17 cellular contexts compared by ENCODE assay signal in the genomic region with DNA sequence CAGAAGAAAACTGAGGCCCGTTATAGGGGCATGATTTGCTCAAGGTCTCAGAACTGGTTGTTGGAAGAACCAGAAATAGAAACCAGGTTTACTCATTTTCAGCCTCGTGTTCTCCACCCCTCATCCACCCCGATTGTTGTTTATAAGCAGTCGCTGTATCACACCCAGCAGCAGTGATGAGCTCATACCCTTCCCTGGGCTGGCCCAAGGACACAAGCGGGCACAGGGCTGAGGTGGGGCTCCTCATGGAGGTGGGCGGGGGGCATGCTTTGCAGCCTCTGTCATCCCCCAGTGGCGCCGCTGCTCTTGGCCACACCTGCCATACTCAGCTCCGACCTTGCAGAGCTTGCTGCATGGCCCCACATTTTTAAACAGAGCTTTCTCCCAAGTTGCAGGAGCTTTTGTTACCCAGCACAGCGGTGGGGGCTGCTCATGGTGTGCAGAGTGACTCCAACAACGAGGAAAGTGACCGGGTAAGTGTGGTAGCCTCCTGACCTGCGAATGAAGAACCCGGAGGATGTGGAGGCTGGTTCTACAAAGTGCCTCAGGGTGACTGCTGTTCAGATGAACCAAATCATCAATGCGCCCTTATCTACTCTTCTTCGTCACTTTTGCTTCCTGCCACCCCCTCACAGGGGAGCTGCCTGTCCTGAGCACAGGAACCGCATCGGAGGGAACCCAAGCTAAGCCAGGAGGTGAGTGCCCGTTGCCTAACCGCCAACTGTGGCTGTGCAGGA. TPM values are rescaled to one million over a fixed set of nuclear protein-coding genes. Genes with fewer than 3 reads are reported as not detected.
DNase-seq lines count a peak whose midpoint lies in the region; ATAC-seq and TF ChIP-seq lines count a peak whose summit lies in the region.
"Had no signal": no experiment of that assay in that cellular context is flagged by ENCODE, and none has a peak within 500 bp of the region (broad histone marks: within the 10 kb centered on the region; RNA-seq: fewer than 3 reads in every experiment).

No MANE protein-coding gene starts in this region.

- no peaks in the 10 kb centered on the region for H3K9me3 ChIP-seq in PC-3 (ENCODE audit: low read length)
- H3K9me3 ChIP-seq: lower lobe of right lung, right atrium auricular region had no signal

- H3K9me3 Mint-ChIP-seq in GM23338, result no peaks in the 10 kb centered on the region; the same call in 2 of the 3 replicates
- no peaks in the 10 kb centered on the region for H3K9me3 Mint-ChIP-seq in activated T-cell treated with anti-CD3 and anti-CD28 coated beads, Interleukin-2, amount 50 U/mL, for 4 hours
- H3K9me3 Mint-ChIP-seq: activated naive CD4-positive, alpha-beta T cell treated with anti-CD3 and anti-CD28 coated beads, Interleukin-2, amount 50 U/mL, for 24 hours; nephron had no signal

- H3K4me3 Mint-ChIP-seq in GM23338, result no peak overlapping the region
- H3K4me3 Mint-ChIP-seq in activated T-cell treated with anti-CD3 and anti-CD28 coated beads, Interleukin-2, amount 50 U/mL, for 4 hours, result peak overlapping the region; percentile 72
- H3K4me3 Mint-ChIP-seq: activated naive CD4-positive, alpha-beta T cell treated with anti-CD3 and anti-CD28 coated beads, Interleukin-2, amount 50 U/mL, for 24 hours; nephron had no signal

- H3K4me1 Mint-ChIP-seq in GM23338, result peaks cover 13% of the 10 kb centered on the region
- H3K4me1 Mint-ChIP-seq in activated T-cell treated with anti-CD3 and anti-CD28 coated beads, Interleukin-2, amount 50 U/mL, for 4 hours (ENCODE audit: low read depth), result peaks cover 54% of the 10 kb centered on the region
- H3K4me1 Mint-ChIP-seq: nephron had no signal

- no peak for TF ChIP-seq CTCF in GM23338 (conservative IDR thresholded peaks at IDR 0.05; ENCODE audit: low read depth in 2 of 2)
- no peak for TF ChIP-seq CTCF in GM10248 (IDR thresholded peaks at IDR 0.05; ENCODE audit: control extremely low read depth, extremely low read depth, low read depth, missing control alignments)
- no peak for TF ChIP-seq CTCF in PC-3 (conservative IDR thresholded peaks at IDR 0.05; ENCODE audit: low read depth, low read length)

- CTCF ChIA-PET in GM10248 (lab: Yijun Ruan, JAX) (interaction anchor here (1.0 to 2.2 kb wide), 5 partner anchors 8 to 321 kb away, joined by 3 to 11 read pairs (median 3); no protein-coding TSS in a partner anchor), PC-3 (lab: Charles Lee) (no interaction called here)

- no peaks in the 10 kb centered on the region for H3K79me2 ChIP-seq in GM23338 (replicated peaks; ENCODE audit: insufficient read depth)
- H3K79me2 ChIP-seq in PC-3 (ENCODE audit: low read length), result no peaks in the 10 kb centered on the region

- no peak overlapping the region for H3K9ac ChIP-seq in PC-3 (ENCODE audit: low read length)
- H3K9ac ChIP-seq: BLaER1, KMS-11 had no signal

- intact Hi-C loops in PC-3 (cut with micrococcal nuclease), result no loop called here

- H2AFZ ChIP-seq in GM23338 (peak overlapping the region; percentile 32; the same call in 1 of the 2 replicates), PC-3 (ENCODE audit: low read length) (no peak overlapping the region)

- ATAC-seq in GM23338, result no peak
- ATAC-seq in activated T-cell treated with anti-CD3 and anti-CD28 coated beads, Interleukin-2, amount 50 U/mL, for 4 hours, result peak; percentile 76 to 82
- ATAC-seq in HG03097 (IDR thresholded peaks at IDR 0.05; ENCODE audit: low FRiP score, unreplicated experiment), result no peak
- ATAC-seq in PC-3, result no peak
- ATAC-seq: foreskin keratinocyte had no signal

- H3F3A ChIP-seq in GM23338 (replicated peaks; ENCODE audit: low read depth) (no peaks in the 10 kb centered on the region), PC-3 (ENCODE audit: low read length, unreplicated experiment) (no peaks in the 10 kb centered on the region)

- H4K20me1 ChIP-seq in GM23338 (replicated peaks; ENCODE audit: insufficient read depth), result no peaks in the 10 kb centered on the region
- no peaks in the 10 kb centered on the region for H4K20me1 ChIP-seq in PC-3 (ENCODE audit: low read length)
- H4K20me1 ChIP-seq: BLaER1 had no signal

- no peak for DNase-seq in GM23338 (ENCODE audit: low spot score)
- DNase-seq in SW480 (ENCODE audit: low spot score), result peak; percentile 42
- no peak for DNase-seq in activated T-cell treated with anti-CD3 and anti-CD28 coated beads, Interleukin-2, amount 50 U/mL, for 4 hours
- DNase-seq in stimulated activated CD4-positive, alpha-beta T cell treated with anti-CD3 and anti-CD28 coated beads, Interleukin-1b, Interleukin-23, amount 100 ng/mL, for 48 hours, result peak; percentile 45
- no peak for DNase-seq in GM10248 (ENCODE audit: extremely low spot score)
- no peak for DNase-seq in activated gamma-delta T cell treated with Interleukin-2 at 50 U/mL for 16 hours
- DNase-seq in PC-3, result no peak
- DNase-seq: foreskin keratinocyte, lower lobe of right lung, NCI-H774, stomach had no signal

- POLR2A ChIA-PET in GM10248 (lab: Yijun Ruan, JAX) (no interaction called here), PC-3 (lab: Charles Lee; ENCODE audit: unreplicated experiment) (no interaction called here)

- H3K4me3 ChIP-seq in GM23338 (no peak overlapping the region), PC-3 (ENCODE audit: low read length) (no peak overlapping the region)
- H3K4me3 ChIP-seq: BLaER1, lower lobe of right lung, right atrium auricular region, stomach had no signal

- no peaks in the 10 kb centered on the region for H3K27me3 Mint-ChIP-seq in GM23338 (ENCODE audit: insufficient read depth, low read depth, poor library complexity)
- peaks cover 3% of the 10 kb centered on the region for H3K27me3 Mint-ChIP-seq in activated T-cell treated with anti-CD3 and anti-CD28 coated beads, Interleukin-2, amount 50 U/mL, for 4 hours (ENCODE audit: low read depth)

- H3K4me1 ChIP-seq in GM23338 (ENCODE audit: insufficient read depth) (peaks cover 17% of the 10 kb centered on the region), PC-3 (ENCODE audit: insufficient read depth, low read length) (no peaks in the 10 kb centered on the region)
- H3K4me1 ChIP-seq: BLaER1, foreskin keratinocyte, lower lobe of right lung, right atrium auricular region, stomach had no signal

- no TSS peak for BruUV-seq in PC-3 (replicated peaks; lab: Mats Ljungman, UMichigan)

- H3K36me3 Mint-ChIP-seq in GM23338 (ENCODE audit: low read depth), result no peaks in the 10 kb centered on the region
- no peaks in the 10 kb centered on the region for H3K36me3 Mint-ChIP-seq in activated T-cell treated with anti-CD3 and anti-CD28 coated beads, Interleukin-2, amount 50 U/mL, for 4 hours (ENCODE audit: insufficient read depth)
- H3K36me3 Mint-ChIP-seq: activated naive CD4-positive, alpha-beta T cell treated with anti-CD3 and anti-CD28 coated beads, Interleukin-2, amount 50 U/mL, for 24 hours had no signal

- H3K9me2 ChIP-seq in GM23338 (ENCODE audit: insufficient read depth), result no peaks in the 10 kb centered on the region; the same call in 1 of the 2 replicates
- no peaks in the 10 kb centered on the region for H3K9me2 ChIP-seq in PC-3 (replicated peaks; ENCODE audit: low read length)

- H3K27ac ChIP-seq in GM23338 (ENCODE audit: low read depth) (no peak overlapping the region), PC-3 (ENCODE audit: low read length) (no peak overlapping the region)
- H3K27ac ChIP-seq: BLaER1, foreskin keratinocyte, KMS-11, lower lobe of right lung, right atrium auricular region, stomach had no signal

- no peaks in the 10 kb centered on the region for H3K27me3 ChIP-seq in GM23338 (ENCODE audit: insufficient read depth)
- peaks cover 87% of the 10 kb centered on the region for H3K27me3 ChIP-seq in PC-3 (ENCODE audit: low read length)
- H3K27me3 ChIP-seq: BLaER1, foreskin keratinocyte, right atrium auricular region had no signal

- H3K27ac Mint-ChIP-seq in GM23338, result no peak overlapping the region
- H3K27ac Mint-ChIP-seq: activated naive CD4-positive, alpha-beta T cell treated with anti-CD3 and anti-CD28 coated beads, Interleukin-2, amount 50 U/mL, for 24 hours; nephron had no signal

- no peak overlapping the region for H3K4me2 ChIP-seq in GM23338
- no peak overlapping the region for H3K4me2 ChIP-seq in PC-3 (ENCODE audit: low read length)
- H3K4me2 ChIP-seq: BLaER1, KMS-11 had no signal

- H3K36me3 ChIP-seq in GM23338 (ENCODE audit: insufficient read depth) (no peaks in the 10 kb centered on the region), PC-3 (ENCODE audit: low read depth, low read length) (no peaks in the 10 kb centered on the region)
- H3K36me3 ChIP-seq: BLaER1, lower lobe of right lung, right atrium auricular region, stomach had no signal

TF ChIP-seq in GM23338, 12 proteins besides CTCF, POLR2A, EP300 and RAD21 (continues in another document):
- TF ChIP-seq EZH2 (IDR thresholded peaks at IDR 0.05; ENCODE audit: low read depth, unreplicated experiment), result no peak
- no peak for TF ChIP-seq EZH2phosphoT487 (IDR thresholded peaks at IDR 0.05; ENCODE audit: unreplicated experiment)

RNA-seq across cellular contexts. Expression of gene NKX2-2, which starts 43.5 kb away (rescaled TPM):
- not detected in 2 replicates for total RNA-seq in GM23338 (2014; rRNA removed; shearing (Covaris generic))
- not detected in 2 replicates for polyA plus RNA-seq in GM23338 (2016; fragmentation: Nextera tagmentation; extraction: Ambion mirVana)
- total RNA-seq in activated T-cell treated with anti-CD3 and anti-CD28 coated beads, Interleukin-2, amount 50 U/mL, for 4 hours, result not detected
- not detected in 2 replicates for total RNA-seq in PC-3 (2014; rRNA removed)
- total RNA-seq: foreskin keratinocyte, lower lobe of right lung, right atrium auricular region had no signal
- polyA plus RNA-seq: foreskin keratinocyte had no signal

Comparison
In these comparisons a context has a peak if more than half of its experiments do, and no peak if none do; other contexts are left out.
1. ATAC-seq: peak in activated T-cell treated with anti-CD3 and anti-CD28 coated beads, Interleukin-2, amount 50 U/mL, for 4 hours (2 of 2); none in GM23338 (single experiment), HG03097 (single experiment) and PC-3 (single experiment).
2. DNase-seq: peak in SW480 (single experiment) and stimulated activated CD4-positive, alpha-beta T cell treated with anti-CD3 and anti-CD28 coated beads, Interleukin-1b, Interleukin-23, amount 100 ng/mL, for 48 hours (single experiment); none in GM23338 (single experiment), activated T-cell treated with anti-CD3 and anti-CD28 coated beads, Interleukin-2, amount 50 U/mL, for 4 hours (single experiment), GM10248 (single experiment), activated gamma-delta T cell treated with Interleukin-2 at 50 U/mL for 16 hours (single experiment) and PC-3 (single experiment).